8 cellular contexts compared by ENCODE assay signal in the genomic region with DNA sequence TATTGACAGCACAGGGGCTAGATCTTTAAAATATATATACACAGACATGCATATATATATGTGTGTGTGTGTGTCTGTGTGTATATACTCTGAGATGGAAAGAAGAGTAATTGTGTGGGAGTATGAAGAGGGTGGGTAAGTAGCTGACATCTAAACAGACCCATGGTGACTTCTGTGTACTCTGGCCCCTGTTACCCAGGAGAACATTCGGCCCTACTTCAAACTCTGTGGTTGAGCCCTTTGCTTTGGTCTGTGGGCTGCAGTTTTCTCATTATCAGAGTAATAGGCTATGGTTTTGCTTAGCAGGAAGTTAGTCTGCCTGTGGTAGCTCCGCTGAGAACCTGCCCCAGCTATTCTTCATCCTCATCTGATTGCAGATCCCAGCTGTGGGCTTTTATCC.
A peak's percentile ranks its signal among the peaks of the same experiment; 100 is the strongest.
DNase-seq lines count a peak whose midpoint lies in the region; ATAC-seq and TF ChIP-seq lines count a peak whose summit lies in the region.

No MANE protein-coding gene starts in this region.

- DNase-seq in stimulated activated CD4-positive, alpha-beta T cell treated with anti-CD3 and anti-CD28 coated beads, Interleukin-2, amount 100 ng/mL, for 24 hours, result peak; percentile 12 to 33
- DNase-seq in stimulated activated CD4-positive, alpha-beta T cell treated with anti-CD3 and anti-CD28 coated beads, Interleukin-4, amount 100 ng/mL, for 4 hours, result no peak
- DNase-seq in UCSD-AML1 (lab: John Stamatoyannopoulos, UW; ENCODE audit: unreplicated experiment), result peak; percentile 34
- no peak for DNase-seq in esophagus squamous epithelium (lab: John Stamatoyannopoulos, UW)
- DNase-seq in upper lobe of left lung, result no peak
- DNase-seq in cerebellar nuclear complex (lab: John Stamatoyannopoulos, UW), result no peak
- DNase-seq in NCI-H226, result no peak

- H3K4me3 ChIP-seq in esophagus squamous epithelium, result no peak overlapping the region
- H3K4me3 ChIP-seq in upper lobe of left lung, result no peak overlapping the region

- TF ChIP-seq POLR2A in esophagus squamous epithelium (IDR thresholded peaks at IDR 0.05) (no peak), upper lobe of left lung (IDR thresholded peaks at IDR 0.05) (no peak)

- ATAC-seq in HG03103 (IDR thresholded peaks at IDR 0.05; ENCODE audit: low read depth, unreplicated experiment), result peak; percentile 66
- ATAC-seq in upper lobe of left lung (ENCODE audit: low FRiP score in 2 of 2), result peak in 1 of 2 donors; percentile 18

- H3K9me3 ChIP-seq in esophagus squamous epithelium (no peaks in the 10 kb centered on the region), upper lobe of left lung (no peaks in the 10 kb centered on the region)

- TF ChIP-seq EP300 in upper lobe of left lung (IDR thresholded peaks at IDR 0.05), result no peak

- 32 to 58% methylated on average over 2 of the region's 2 CpGs for WGBS in esophagus squamous epithelium, 2 donors
- 51% methylated on average over 2 of the region's 2 CpGs for WGBS in upper lobe of left lung, 2 donors

- TF ChIP-seq CTCF in esophagus squamous epithelium (IDR thresholded peaks at IDR 0.05), result no peak
- TF ChIP-seq CTCF in upper lobe of left lung (IDR thresholded peaks at IDR 0.05), result no peak

- H3K36me3 ChIP-seq in esophagus squamous epithelium (peaks cover 0 to 33% (median 0%) of the 10 kb centered on the region in 3 donors), upper lobe of left lung (no peaks in the 10 kb centered on the region)

- H3K27ac ChIP-seq in esophagus squamous epithelium (peak overlapping the region in 3 of 4 donors; percentile 61 to 77 (median 74)), upper lobe of left lung (peak overlapping the region; percentile 19 to 62 (median 51))

- intact Hi-C loops in esophagus squamous epithelium (cut with DNase I), result no loop called here

- peaks cover 27 to 48% (median 28%) of the 10 kb centered on the region in 3 donors for H3K4me1 ChIP-seq in esophagus squamous epithelium
- H3K4me1 ChIP-seq in upper lobe of left lung, result peaks cover 40 to 62% (median 43%) of the 10 kb centered on the region in 4 donors

- H3K27me3 ChIP-seq in esophagus squamous epithelium (no peaks in the 10 kb centered on the region), upper lobe of left lung (no peaks in the 10 kb centered on the region)

Comparison
In these comparisons a context has a peak if more than half of its experiments do, and no peak if none do; other contexts are left out.
1. DNase-seq: peak in stimulated activated CD4-positive, alpha-beta T cell treated with anti-CD3 and anti-CD28 coated beads, Interleukin-2, amount 100 ng/mL, for 24 hours (2 of 2) and UCSD-AML1 (single experiment); none in stimulated activated CD4-positive, alpha-beta T cell treated with anti-CD3 and anti-CD28 coated beads, Interleukin-4, amount 100 ng/mL, for 4 hours (0 of 2), esophagus squamous epithelium (single experiment), upper lobe of left lung (0 of 2), cerebellar nuclear complex (0 of 2) and NCI-H226 (single experiment).